ENCODE assay signal across 1 cellular context in the genomic region with DNA sequence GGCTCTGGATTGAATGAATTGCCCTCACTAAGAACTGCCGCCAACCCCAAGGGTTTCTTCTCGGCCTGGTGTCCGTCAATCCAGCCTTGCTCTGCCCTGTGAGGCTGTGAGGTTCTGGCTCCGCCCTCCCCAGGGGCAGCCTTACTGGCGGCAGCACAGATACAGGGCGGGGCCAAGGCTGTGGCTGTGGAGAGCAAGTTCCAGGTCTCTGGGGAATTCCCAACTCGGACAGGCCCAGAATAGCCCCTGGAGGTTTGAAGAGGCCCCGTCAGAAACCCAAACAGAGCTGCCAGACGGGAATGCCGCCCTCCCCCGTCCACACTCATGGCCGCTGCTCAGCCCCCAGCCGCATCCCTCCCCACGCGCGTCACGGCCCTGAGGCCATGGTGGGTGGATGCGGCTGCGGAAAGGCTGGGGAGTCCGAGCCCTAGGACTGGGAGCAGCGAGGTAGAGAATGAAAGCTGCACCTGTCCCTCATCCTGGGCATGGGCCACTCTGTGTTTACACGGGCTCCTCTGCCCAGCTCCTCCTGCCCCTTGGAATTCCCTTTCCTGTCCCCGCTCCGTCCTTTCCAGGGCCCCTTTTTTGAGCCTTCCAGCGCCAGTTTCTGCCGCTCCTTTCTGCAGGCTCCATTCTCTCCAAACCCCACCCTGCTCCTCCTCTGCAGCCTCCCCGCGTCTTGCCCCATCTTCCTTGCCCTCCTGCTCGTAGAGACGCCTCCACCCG.
TF ChIP-seq lines count a peak whose summit lies in the region.

No MANE protein-coding gene starts in this region.

TF ChIP-seq in HepG2, 621 proteins besides CTCF, POLR2A, EP300 and RAD21 (continued from another document):
- peak; percentile 49 for TF ChIP-seq SALL1 (CRISPR knock-in tag; IDR thresholded peaks at IDR 0.05)
- TF ChIP-seq, protein P1, sequence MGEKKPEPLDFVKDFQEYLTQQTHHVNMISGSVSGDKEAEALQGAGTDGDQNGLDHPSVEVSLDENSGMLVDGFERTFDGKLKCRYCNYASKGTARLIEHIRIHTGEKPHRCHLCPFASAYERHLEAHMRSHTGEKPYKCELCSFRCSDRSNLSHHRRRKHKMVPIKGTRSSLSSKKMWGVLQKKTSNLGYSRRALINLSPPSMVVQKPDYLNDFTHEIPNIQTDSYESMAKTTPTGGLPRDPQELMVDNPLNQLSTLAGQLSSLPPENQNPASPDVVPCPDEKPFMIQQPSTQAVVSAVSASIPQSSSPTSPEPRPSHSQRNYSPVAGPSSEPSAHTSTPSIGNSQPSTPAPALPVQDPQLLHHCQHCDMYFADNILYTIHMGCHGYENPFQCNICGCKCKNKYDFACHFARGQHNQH (CRISPR knock-in tag; IDR thresholded peaks at IDR 0.05), result no peak
- TF ChIP-seq, protein P2, sequence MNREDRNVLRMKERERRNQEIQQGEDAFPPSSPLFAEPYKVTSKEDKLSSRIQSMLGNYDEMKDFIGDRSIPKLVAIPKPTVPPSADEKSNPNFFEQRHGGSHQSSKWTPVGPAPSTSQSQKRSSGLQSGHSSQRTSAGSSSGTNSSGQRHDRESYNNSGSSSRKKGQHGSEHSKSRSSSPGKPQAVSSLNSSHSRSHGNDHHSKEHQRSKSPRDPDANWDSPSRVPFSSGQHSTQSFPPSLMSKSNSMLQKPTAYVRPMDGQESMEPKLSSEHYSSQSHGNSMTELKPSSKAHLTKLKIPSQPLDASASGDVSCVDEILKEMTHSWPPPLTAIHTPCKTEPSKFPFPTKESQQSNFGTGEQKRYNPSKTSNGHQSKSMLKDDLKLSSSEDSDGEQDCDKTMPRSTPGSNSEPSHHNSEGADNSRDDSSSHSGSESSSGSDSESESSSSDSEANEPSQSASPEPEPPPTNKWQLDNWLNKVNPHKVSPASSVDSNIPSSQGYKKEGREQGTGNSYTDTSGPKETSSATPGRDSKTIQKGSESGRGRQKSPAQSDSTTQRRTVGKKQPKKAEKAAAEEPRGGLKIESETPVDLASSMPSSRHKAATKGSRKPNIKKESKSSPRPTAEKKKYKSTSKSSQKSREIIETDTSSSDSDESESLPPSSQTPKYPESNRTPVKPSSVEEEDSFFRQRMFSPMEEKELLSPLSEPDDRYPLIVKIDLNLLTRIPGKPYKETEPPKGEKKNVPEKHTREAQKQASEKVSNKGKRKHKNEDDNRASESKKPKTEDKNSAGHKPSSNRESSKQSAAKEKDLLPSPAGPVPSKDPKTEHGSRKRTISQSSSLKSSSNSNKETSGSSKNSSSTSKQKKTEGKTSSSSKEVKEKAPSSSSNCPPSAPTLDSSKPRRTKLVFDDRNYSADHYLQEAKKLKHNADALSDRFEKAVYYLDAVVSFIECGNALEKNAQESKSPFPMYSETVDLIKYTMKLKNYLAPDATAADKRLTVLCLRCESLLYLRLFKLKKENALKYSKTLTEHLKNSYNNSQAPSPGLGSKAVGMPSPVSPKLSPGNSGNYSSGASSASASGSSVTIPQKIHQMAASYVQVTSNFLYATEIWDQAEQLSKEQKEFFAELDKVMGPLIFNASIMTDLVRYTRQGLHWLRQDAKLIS (CRISPR knock-in tag; IDR thresholded peaks at IDR 0.05), result no peak
- TF ChIP-seq ZBTB21 (CRISPR knock-in tag; IDR thresholded peaks at IDR 0.05), result no peak
- TF ChIP-seq ZNF558 (CRISPR knock-in tag; IDR thresholded peaks at IDR 0.05; ENCODE audit: borderline replicate concordance), result no peak
- TF ChIP-seq, protein P3, sequence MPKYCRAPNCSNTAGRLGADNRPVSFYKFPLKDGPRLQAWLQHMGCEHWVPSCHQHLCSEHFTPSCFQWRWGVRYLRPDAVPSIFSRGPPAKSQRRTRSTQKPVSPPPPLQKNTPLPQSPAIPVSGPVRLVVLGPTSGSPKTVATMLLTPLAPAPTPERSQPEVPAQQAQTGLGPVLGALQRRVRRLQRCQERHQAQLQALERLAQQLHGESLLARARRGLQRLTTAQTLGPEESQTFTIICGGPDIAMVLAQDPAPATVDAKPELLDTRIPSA (CRISPR knock-in tag; IDR thresholded peaks at IDR 0.05; ENCODE audit: borderline replicate concordance), result no peak
- TF ChIP-seq REL (CRISPR knock-in tag; conservative IDR thresholded peaks at IDR 0.05), result no peak
- TF ChIP-seq ZNF674 (CRISPR knock-in tag; IDR thresholded peaks at IDR 0.05; ENCODE audit: low read depth), result no peak
- no peak; the same call in 1 of the 2 replicates for TF ChIP-seq YEATS4 (CRISPR knock-in tag; IDR thresholded peaks at IDR 0.05; ENCODE audit: borderline replicate concordance)
- TF ChIP-seq ZNF615 (CRISPR knock-in tag; IDR thresholded peaks at IDR 0.05; ENCODE audit: borderline replicate concordance), result peak; percentile 43; the same call in 1 of the 2 replicates
- no peak for TF ChIP-seq ZNF547 (CRISPR knock-in tag; IDR thresholded peaks at IDR 0.05)
- no peak for TF ChIP-seq ZBTB7A (CRISPR knock-in tag; IDR thresholded peaks at IDR 0.05)
- no peak for TF ChIP-seq NONO (IDR thresholded peaks at IDR 0.05)
- TF ChIP-seq NONO (CRISPR knock-in tag; conservative IDR thresholded peaks at IDR 0.05), result peak; percentile 89
- no peak for TF ChIP-seq KDM5A (IDR thresholded peaks at IDR 0.05; ENCODE audit: borderline replicate concordance, low read length)
- TF ChIP-seq ZNF839 (CRISPR knock-in tag; IDR thresholded peaks at IDR 0.05; ENCODE audit: borderline replicate concordance), result no peak
- no peak; the same call in none of the 2 replicates for TF ChIP-seq KLF12 (CRISPR knock-in tag; IDR thresholded peaks at IDR 0.05; ENCODE audit: borderline replicate concordance)
- TF ChIP-seq MXI1 (IDR thresholded peaks at IDR 0.05; ENCODE audit: borderline replicate concordance, low read depth, low read length), result peak; percentile 78; the same call in 1 of the 3 replicates
- TF ChIP-seq TOPORS (CRISPR knock-in tag; IDR thresholded peaks at IDR 0.05), result no peak
- TF ChIP-seq GTF3A (CRISPR knock-in tag; conservative IDR thresholded peaks at IDR 0.05), result no peak
TF ChIP-seq in HepG2: peak in this region for 248.
